ENCODE assay signal across 2 cellular contexts in the genomic region with DNA sequence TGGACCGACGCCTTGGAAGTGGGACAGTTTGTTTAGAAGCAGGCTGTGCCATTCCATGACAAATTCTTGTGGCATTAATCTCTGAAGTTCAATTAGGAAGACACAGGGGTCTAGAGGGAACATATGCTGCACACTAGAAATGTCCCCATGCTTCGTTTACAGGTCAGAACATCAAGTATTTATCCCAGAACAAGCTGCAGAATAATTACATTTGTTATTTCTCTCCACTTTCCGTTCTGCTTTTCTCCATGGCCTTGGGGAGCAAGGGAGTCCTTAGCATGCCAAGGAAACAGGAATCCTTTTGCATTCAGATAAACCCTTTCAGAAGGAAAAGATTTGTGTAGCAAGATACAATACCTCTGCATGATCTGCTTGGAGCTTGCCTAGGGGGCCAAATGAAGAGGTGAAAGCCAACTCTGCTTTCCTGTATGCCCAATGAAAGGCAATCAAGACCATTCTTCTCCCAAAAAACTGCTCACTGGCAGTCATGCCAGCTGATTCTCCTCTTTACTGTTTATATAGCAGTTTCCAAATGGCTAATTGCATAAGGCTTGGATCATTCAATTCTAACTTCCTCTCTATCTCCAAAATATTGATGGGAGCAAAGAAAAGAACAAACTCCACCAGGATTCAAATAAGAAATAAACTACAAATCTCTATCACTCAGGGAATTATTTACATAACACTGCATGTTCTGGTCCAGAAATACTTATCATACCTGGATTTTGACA.
TF ChIP-seq lines count a peak whose summit lies in the region.

No MANE protein-coding gene starts in this region.

TF ChIP-seq in HepG2, 621 proteins besides CTCF, POLR2A, EP300 and RAD21:
- TF ChIP-seq YY1 (IDR thresholded peaks at IDR 0.05; ENCODE audit: insufficient read depth, insufficient replicate concordance, low read depth, low read length) (no peak), ELF3 (CRISPR knock-in tag; IDR thresholded peaks at IDR 0.05) (no peak), ZNF512B (CRISPR knock-in tag; IDR thresholded peaks at IDR 0.05; ENCODE audit: borderline replicate concordance) (no peak)

TF ChIP-seq in K562, 482 proteins besides CTCF, POLR2A, EP300 and RAD21:
- TF ChIP-seq ZNF24 (IDR thresholded peaks at IDR 0.05): no peak
- TF ChIP-seq RNF219 (CRISPR knock-in tag; IDR thresholded peaks at IDR 0.05): no peak
- TF ChIP-seq SAFB2 (IDR thresholded peaks at IDR 0.05; ENCODE audit: borderline replicate concordance, low read depth, low read length, severe bottlenecking): no peak
